21 cellular contexts compared by ENCODE assay signal in the genomic region with DNA sequence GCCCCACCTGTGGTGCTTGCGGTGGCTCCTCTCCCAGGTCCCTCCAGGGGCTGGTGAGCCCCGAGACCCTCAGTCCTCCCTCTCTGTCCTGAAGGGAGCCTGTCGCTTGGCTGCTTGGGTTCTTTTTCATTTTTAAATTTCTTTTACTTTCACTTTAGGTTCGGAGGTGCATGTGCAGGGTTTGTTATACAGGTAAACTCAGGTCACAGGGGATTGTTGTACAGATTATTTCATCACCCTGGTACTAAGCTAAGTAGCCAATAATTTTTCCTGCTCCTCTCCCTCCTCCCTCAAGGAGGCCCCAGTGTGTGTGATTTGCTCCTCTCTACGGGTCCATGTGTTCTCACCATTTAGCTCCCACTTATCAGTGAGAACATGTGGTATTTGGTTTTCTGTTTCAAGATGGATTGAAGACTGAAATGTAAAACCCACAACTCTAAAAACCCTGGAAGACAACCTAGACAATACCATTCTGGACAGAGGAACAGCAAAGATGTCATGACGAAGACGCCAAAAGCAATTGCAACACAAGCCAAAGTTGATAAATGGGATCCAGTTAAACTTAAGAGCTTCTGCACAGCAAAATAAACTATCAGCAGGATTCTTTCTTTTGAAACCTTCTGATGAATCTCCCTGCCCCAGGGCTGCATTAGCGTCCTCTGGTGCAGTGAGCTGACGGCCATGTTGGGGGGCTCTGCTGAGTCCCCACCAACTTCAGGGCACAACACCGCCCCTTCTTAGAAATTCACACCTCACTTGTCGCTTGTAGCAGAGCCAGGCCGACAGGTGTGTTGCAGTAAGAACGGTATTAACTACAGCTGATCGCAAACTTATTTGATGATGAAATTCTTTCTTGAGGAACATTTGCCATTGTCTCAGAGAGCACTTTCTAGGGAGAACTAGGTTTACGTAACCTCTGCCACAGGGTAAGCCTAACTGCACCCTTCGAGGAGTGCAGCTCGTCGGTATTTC.
DNase-seq lines count a peak whose midpoint lies in the region; ATAC-seq and TF ChIP-seq lines count a peak whose summit lies in the region.
"Had no signal": no experiment of that assay in that cellular context is flagged by ENCODE, and none has a peak within 500 bp of the region (broad histone marks: within the 10 kb centered on the region; RNA-seq: fewer than 3 reads in every experiment).

No MANE protein-coding gene starts in this region.

- peaks cover 84% of the 10 kb centered on the region for H3K36me3 Mint-ChIP-seq in CD8-positive, alpha-beta T cell
- peaks cover 19% of the 10 kb centered on the region for H3K36me3 Mint-ChIP-seq in natural killer cell treated with Interleukin-12 subunit alpha and Interleukin-12 subunit beta and Interleukin-15 and Interleukin-18, amount 100 ng/mL, for 72 hours

- H3K27ac Mint-ChIP-seq in CD8-positive, alpha-beta T cell: peak overlapping the region; percentile 28
- peak overlapping the region; percentile 32 to 49 for H3K27ac Mint-ChIP-seq in natural killer cell treated with Interleukin-12 subunit alpha and Interleukin-12 subunit beta and Interleukin-15 and Interleukin-18, amount 100 ng/mL, for 72 hours
- H3K27ac Mint-ChIP-seq: activated naive CD8-positive, alpha-beta T cell; dendritic cell treated with granulocyte-macrophage colony-stimulating factor and Interleukin-4, amounts not matched to agents 40 ng/mL and 50 ng/mL, for 4 days had no signal

- no peak overlapping the region for H3K4me3 ChIP-seq in AG04450 (ENCODE audit: low read depth, low read length)
- H3K4me3 ChIP-seq in CD8-positive, alpha-beta T cell (ENCODE audit: low read depth, low read length): no peak overlapping the region
- H3K4me3 ChIP-seq: gastrocnemius medialis, SJSA1, uterus had no signal

- no peaks in the 10 kb centered on the region for H3K4me1 ChIP-seq in CD8-positive, alpha-beta T cell (ENCODE audit: insufficient read depth, low read length)
- H3K4me1 ChIP-seq: gastrocnemius medialis, SJSA1 had no signal

- ATAC-seq in CD8-positive, alpha-beta T cell: no peak
- ATAC-seq in natural killer cell treated with Interleukin-12 subunit alpha and Interleukin-12 subunit beta and Interleukin-15 and Interleukin-18, amount 100 ng/mL, for 72 hours: no peak
- ATAC-seq in esophagus mucosa: no peak
- ATAC-seq: gastrocnemius medialis; stimulated activated naive CD8-positive, alpha-beta T cell treated with anti-CD3 and anti-CD28 coated beads, Interleukin-15, Interleukin-2, amounts not matched to agents 100 U/mL and 50 U/mL, for 24 hours had no signal

- no peaks in the 10 kb centered on the region for H3K27me3 ChIP-seq in AG04450 (ENCODE audit: control insufficient read depth, insufficient read depth, low read length)
- H3K27me3 ChIP-seq in CD8-positive, alpha-beta T cell (ENCODE audit: insufficient read depth, low read length): no peaks in the 10 kb centered on the region
- H3K27me3 ChIP-seq: brain microvascular endothelial cell, gastrocnemius medialis, SJSA1, uterus had no signal

- no peaks in the 10 kb centered on the region; the same call in 1 of the 2 replicates for H3K9me3 ChIP-seq in AG04450 (ENCODE audit: control insufficient read depth, insufficient read depth, low read length)
- H3K9me3 ChIP-seq in CD8-positive, alpha-beta T cell (ENCODE audit: low read length): no peaks in the 10 kb centered on the region
- H3K9me3 ChIP-seq: gastrocnemius medialis, SJSA1, uterus had no signal

- H3K4me3 Mint-ChIP-seq in CD8-positive, alpha-beta T cell: no peak overlapping the region
- H3K4me3 Mint-ChIP-seq in natural killer cell treated with Interleukin-12 subunit alpha and Interleukin-12 subunit beta and Interleukin-15 and Interleukin-18, amount 100 ng/mL, for 72 hours: peak overlapping the region; percentile 55
- H3K4me3 Mint-ChIP-seq: activated naive CD8-positive, alpha-beta T cell; dendritic cell treated with granulocyte-macrophage colony-stimulating factor and Interleukin-4, amounts not matched to agents 40 ng/mL and 50 ng/mL, for 4 days had no signal

- DNase-seq in AG04450 (ENCODE audit: low read depth, low spot score): no peak
- DNase-seq in CD8-positive, alpha-beta T cell: no peak
- peak; percentile 42 for DNase-seq in natural killer cell treated with Interleukin-12 subunit alpha and Interleukin-12 subunit beta and Interleukin-15 and Interleukin-18, amount 100 ng/mL, for 72 hours (ENCODE audit: low spot score)
- no peak for DNase-seq in superior temporal gyrus (ENCODE audit: extremely low spot score)
- no peak for DNase-seq in putamen (ENCODE audit: low spot score)
- DNase-seq: activated T-cell treated with anti-CD3 and anti-CD28 coated beads for 4 hours; AML-193; brain microvascular endothelial cell; gastrocnemius medialis; KG1; left colon; NCI-H1105 treated with DMSO at 0.1 percent for 48 hours; NCI-H774; right cardiac atrium; stimulated activated naive CD8-positive, alpha-beta T cell treated with anti-CD3 and anti-CD28 coated beads, Interleukin-15, Interleukin-2, amounts not matched to agents 100 U/mL and 50 U/mL, for 24 hours; uterus had no signal

- H3K9me3 Mint-ChIP-seq in CD8-positive, alpha-beta T cell: no peaks in the 10 kb centered on the region
- no peaks in the 10 kb centered on the region for H3K9me3 Mint-ChIP-seq in natural killer cell treated with Interleukin-12 subunit alpha and Interleukin-12 subunit beta and Interleukin-15 and Interleukin-18, amount 100 ng/mL, for 72 hours
- H3K9me3 Mint-ChIP-seq: dendritic cell treated with granulocyte-macrophage colony-stimulating factor and Interleukin-4, amounts not matched to agents 40 ng/mL and 50 ng/mL, for 4 days had no signal

- H3K27me3 Mint-ChIP-seq in CD8-positive, alpha-beta T cell (ENCODE audit: low read depth): no peaks in the 10 kb centered on the region
- H3K27me3 Mint-ChIP-seq in natural killer cell treated with Interleukin-12 subunit alpha and Interleukin-12 subunit beta and Interleukin-15 and Interleukin-18, amount 100 ng/mL, for 72 hours: no peaks in the 10 kb centered on the region
- H3K27me3 Mint-ChIP-seq: activated naive CD8-positive, alpha-beta T cell; dendritic cell treated with granulocyte-macrophage colony-stimulating factor and Interleukin-4, amounts not matched to agents 40 ng/mL and 50 ng/mL, for 4 days had no signal

- H3K4me1 Mint-ChIP-seq in CD8-positive, alpha-beta T cell (ENCODE audit: low read depth): peaks cover under 1% of the 10 kb centered on the region
- peaks cover 4 to 7% of the 10 kb centered on the region in 2 donors for H3K4me1 Mint-ChIP-seq in natural killer cell treated with Interleukin-12 subunit alpha and Interleukin-12 subunit beta and Interleukin-15 and Interleukin-18, amount 100 ng/mL, for 72 hours (ENCODE audit: low read depth in 2 of 2)

- H3K27ac ChIP-seq in AG04450 (ENCODE audit: low read depth, low read length) (peak overlapping the region; percentile 21), angular gyrus (ENCODE audit: low read depth, low read length) (peak overlapping the region; percentile 47)
- H3K27ac ChIP-seq in CD8-positive, alpha-beta T cell (ENCODE audit: low read depth, low read length): no peak overlapping the region
- H3K27ac ChIP-seq: brain microvascular endothelial cell, gastrocnemius medialis, SJSA1 had no signal

- intact Hi-C loops in CD8-positive, alpha-beta T cell (cut with DNase I, micrococcal nuclease): no loop called here

- H3K36me3 ChIP-seq in CD8-positive, alpha-beta T cell (ENCODE audit: insufficient read depth, low read length): peaks cover 18% of the 10 kb centered on the region
- H3K36me3 ChIP-seq: uterus had no signal

- no peak for TF ChIP-seq CTCF in AG04450 (IDR thresholded peaks at IDR 0.05; ENCODE audit: low read depth, low read length)
- no peak for TF ChIP-seq CTCF in CD8-positive, alpha-beta T cell (IDR thresholded peaks at IDR 0.05)

- POLR2A ChIA-PET in AG04450 (lab: Yijun Ruan, JAX): no interaction called here
- POLR2A ChIA-PET in CD8-positive, alpha-beta T cell (lab: Charles Lee): no interaction called here

- CTCF ChIA-PET in AG04450 (lab: Charles Lee): no interaction called here
- CTCF ChIA-PET in CD8-positive, alpha-beta T cell (lab: Charles Lee): interaction anchor here (1.0 to 1.5 kb wide), 3 partner anchors 25 to 42 kb away, joined by 3 to 6 read pairs (median 3); no protein-coding TSS in a partner anchor
